ENCODE assay signal across 13 cellular contexts in genomic region chr12:130017571-130018449, GRCh38.
DNase-seq lines count a peak whose midpoint lies in the region; ATAC-seq and TF ChIP-seq lines count a peak whose summit lies in the region.
"Had no signal": no experiment of that assay in that cellular context is flagged by ENCODE, and none has a peak within 500 bp of the region (broad histone marks: within the 10 kb centered on the region; RNA-seq: fewer than 3 reads in every experiment).

No MANE protein-coding gene starts in this region.

- H3K27ac ChIP-seq in RWPE1 (no peak overlapping the region), hepatocyte (no peak overlapping the region)
- H3K27ac ChIP-seq: KMS-11 had no signal

- no peaks in the 10 kb centered on the region for H4K20me1 ChIP-seq in hepatocyte (ENCODE audit: insufficient read depth, poor library complexity, severe bottlenecking)

- H3K36me3 ChIP-seq in hepatocyte (replicated peaks; ENCODE audit: insufficient read depth, low read depth): no peaks in the 10 kb centered on the region

- TF ChIP-seq CTCF in RWPE1 (conservative IDR thresholded peaks at IDR 0.05; ENCODE audit: low read depth) (no peak), hepatocyte (IDR thresholded peaks at IDR 0.05; ENCODE audit: poor library complexity) (no peak)

- no peaks in the 10 kb centered on the region for H3K4me1 ChIP-seq in hepatocyte (ENCODE audit: insufficient read depth)

- POLR2A ChIA-PET in RWPE1 (lab: Yijun Ruan, JAX; ENCODE audit: low non-redundant PET): no interaction called here

- no peak for ATAC-seq in HG02885 (IDR thresholded peaks at IDR 0.05; ENCODE audit: poor library complexity, unreplicated experiment)

- no peaks in the 10 kb centered on the region for H3K9me2 ChIP-seq in hepatocyte (replicated peaks; ENCODE audit: insufficient read depth)

- CTCF ChIA-PET in RWPE1 (lab: Yijun Ruan, JAX): interaction anchor here (0.6 to 2.4 kb wide), 5 partner anchors 8 to 342 kb away, joined by 3 to 10 read pairs (median 4); no protein-coding TSS in a partner anchor

- no peak overlapping the region for H3K4me3 ChIP-seq in hepatocyte

- no peaks in the 10 kb centered on the region for H3K79me2 ChIP-seq in hepatocyte

- 62% methylated on average over 35 of the region's 35 CpGs for WGBS in hepatocyte (ENCODE audit: low lambda C conversion rate, missing lambda C conversion rate)

- peak overlapping the region; percentile 53 for H3K4me2 ChIP-seq in hepatocyte
- H3K4me2 ChIP-seq: KMS-11 had no signal

- H2AFZ ChIP-seq in hepatocyte: no peak overlapping the region

- no peaks in the 10 kb centered on the region for H3K9me3 ChIP-seq in hepatocyte (ENCODE audit: low read depth)

- H3K27me3 ChIP-seq in hepatocyte: peaks cover 8% of the 10 kb centered on the region

- DNase-seq in HT1080 (ENCODE audit: low read depth) (peak; percentile 33), RWPE1 (ENCODE audit: low spot score) (peak; percentile 32), hepatocyte (ENCODE audit: low spot score) (no peak), putamen (ENCODE audit: low spot score) (peak; percentile 83), SKM-1 treated with dmso at 0.1 percent for 144 hours (lab: John Stamatoyannopoulos, UW; ENCODE audit: unreplicated experiment) (no peak), NCI-H187 (lab: John Stamatoyannopoulos, UW) (no peak)
- DNase-seq: activated CD4-positive, CD25-positive, alpha-beta regulatory T cell; Calu3; HCEC 1CT; SIG-M5; stimulated activated CD4-positive, alpha-beta T cell treated with anti-CD3 and anti-CD28 coated beads, Interleukin-2, amount 100 ng/mL, for 48 hours had no signal

Comparison
In these comparisons a context has a peak if more than half of its experiments do, and no peak if none do; other contexts are left out.
1. DNase-seq: peak in HT1080 (single experiment), RWPE1 (single experiment) and putamen (single experiment); none in hepatocyte (single experiment), SKM-1 treated with dmso at 0.1 percent for 144 hours (single experiment) and NCI-H187 (0 of 2).